In genomic region chr12:64452559-64453329, GRCh38 we compare ENCODE assay signal across 7 cellular contexts. TPM values are rescaled to one million over a fixed set of nuclear protein-coding genes. Genes with fewer than 3 reads are reported as not detected.
DNase-seq lines count a peak whose midpoint lies in the region; ATAC-seq and TF ChIP-seq lines count a peak whose summit lies in the region.

No MANE protein-coding gene starts in this region.

- H3K27ac ChIP-seq in colonic mucosa (peak overlapping the region; percentile 93), subcutaneous abdominal adipose tissue (ENCODE audit: low read depth, low read length) (peak overlapping the region; percentile 99)

- H3K9ac ChIP-seq in colonic mucosa (ENCODE audit: low read depth in 2 of 2, low read length in 2 of 2) (peak overlapping the region; percentile 95 to 96), subcutaneous abdominal adipose tissue (ENCODE audit: low read length in 5 of 5) (peak overlapping the region; percentile 49 to 99 (median 98))

- TF ChIP-seq CTCF in colonic mucosa (IDR thresholded peaks at IDR 0.05) = no peak

- peak; percentile 56 for ATAC-seq in left lobe of liver

- intact Hi-C loops in colonic mucosa (cut with DNase I) = no loop called here

- H3K4me3 ChIP-seq in colonic mucosa (peak overlapping the region; percentile 68), subcutaneous abdominal adipose tissue (ENCODE audit: low read depth in 1 of 5, low read length in 5 of 5) (peak overlapping the region; percentile 88 to 96 (median 91))

- H3K36me3 ChIP-seq in colonic mucosa (no peaks in the 10 kb centered on the region), subcutaneous abdominal adipose tissue (ENCODE audit: control insufficient read depth in 5 of 5, insufficient read depth in 5 of 5, low read length in 5 of 5) (peaks cover 2 to 11% (median 4%) of the 10 kb centered on the region in 5 donors)

- DNase-seq in GM04503 (ENCODE audit: low read depth) = peak; percentile 67
- peak; percentile 13 for DNase-seq in HK-2 (ENCODE audit: unreplicated experiment)
- peak; percentile 96 for DNase-seq in RKO (ENCODE audit: low spot score)
- DNase-seq in colonic mucosa = peak; percentile 49
- DNase-seq in left lobe of liver (ENCODE audit: low spot score) = no peak
- no peak for DNase-seq in NK-92 (lab: John Stamatoyannopoulos, UW; ENCODE audit: unreplicated experiment)

- H3K4me1 ChIP-seq in colonic mucosa = no peaks in the 10 kb centered on the region
- peaks cover 6 to 31% (median 18%) of the 10 kb centered on the region in 5 donors for H3K4me1 ChIP-seq in subcutaneous abdominal adipose tissue (ENCODE audit: control insufficient read depth in 5 of 5, insufficient read depth in 5 of 5, low read length in 5 of 5)

- no peaks in the 10 kb centered on the region for H3K9me3 ChIP-seq in colonic mucosa
- H3K9me3 ChIP-seq in subcutaneous abdominal adipose tissue (ENCODE audit: control insufficient read depth in 5 of 5, low read length in 5 of 5) = no peaks in the 10 kb centered on the region

- H3K27me3 ChIP-seq in colonic mucosa = no peaks in the 10 kb centered on the region
- no peaks in the 10 kb centered on the region for H3K27me3 ChIP-seq in subcutaneous abdominal adipose tissue (ENCODE audit: control insufficient read depth in 5 of 5, insufficient read depth in 4 of 5, low read length in 5 of 5)

RNA-seq across cellular contexts. Expression of gene TBK1, which starts 0.8 kb away (rescaled TPM):
- total RNA-seq in colonic mucosa (10 to 100 TPM; 14.8 to 21.0 TPM), left lobe of liver (7.4 TPM)

RNA-seq across cellular contexts. Expression of gene XPOT, which starts 48.6 kb away (rescaled TPM):
- total RNA-seq in colonic mucosa (10 to 100 TPM; 29.8 to 51.0 TPM), left lobe of liver (29.4 TPM)

Comparison
In these comparisons a context has a peak if more than half of its experiments do, and no peak if none do; other contexts are left out.
1. DNase-seq: peak in GM04503 (single experiment), HK-2 (single experiment), RKO (single experiment) and colonic mucosa (single experiment); none in left lobe of liver (single experiment) and NK-92 (single experiment).